Comparison of ENCODE assay signal across 1 cellular context in the genomic region with DNA sequence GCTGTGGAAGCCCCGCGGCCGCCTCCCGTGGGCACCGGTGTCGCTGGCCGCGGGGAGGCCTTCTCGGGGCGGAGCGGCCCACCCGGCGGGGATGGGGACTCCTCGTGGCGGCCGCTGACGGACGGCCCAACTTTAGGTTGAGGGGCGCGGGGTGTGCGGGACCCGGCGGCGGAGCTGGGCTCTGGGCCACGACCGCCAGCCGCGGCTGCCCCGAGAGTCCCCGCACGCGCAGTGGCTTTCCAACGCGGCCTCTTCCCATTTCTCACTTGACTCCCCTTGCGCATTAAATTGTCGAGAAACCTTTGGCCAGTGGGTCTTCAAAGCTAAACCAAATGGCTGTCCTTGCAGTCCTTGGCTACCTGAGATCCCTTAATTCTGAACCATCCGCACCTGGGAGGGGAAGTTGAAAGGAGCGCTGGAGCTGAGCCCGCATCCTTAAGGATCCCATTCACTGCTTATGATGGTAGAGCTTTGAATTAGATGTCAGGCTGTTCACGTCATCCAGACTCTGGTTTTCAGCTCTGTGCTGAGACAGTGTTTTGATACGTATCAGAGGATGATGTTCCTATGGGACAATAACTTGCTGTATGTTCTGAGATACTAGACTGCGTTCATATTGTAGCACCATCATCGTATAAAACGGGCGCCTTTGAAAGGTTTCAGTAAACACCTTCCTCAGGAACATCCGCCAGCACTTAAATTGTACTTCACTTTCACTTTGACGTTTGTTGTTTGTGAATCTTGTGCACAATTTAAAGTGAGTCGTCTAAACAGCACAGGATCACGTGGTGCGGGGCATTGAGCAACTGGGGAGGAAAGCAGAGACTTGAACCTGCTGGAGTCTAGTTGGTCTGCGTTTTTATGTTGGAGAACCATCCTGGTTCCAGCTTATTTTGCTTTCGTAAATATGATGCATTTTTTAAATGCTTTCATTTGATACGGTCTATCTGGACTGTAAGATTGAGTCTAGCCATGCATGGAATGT.
TF ChIP-seq lines count a peak whose summit lies in the region.

No MANE protein-coding gene starts in this region.

TF ChIP-seq in GM12878, 131 proteins besides CTCF, POLR2A, EP300 and RAD21 (continued from another document):
- peak; percentile 81; the same call in 1 of the 2 replicates for TF ChIP-seq MAX (IDR thresholded peaks at IDR 0.05; ENCODE audit: low read depth, low read length)
- no peak for TF ChIP-seq FOS (IDR thresholded peaks at IDR 0.05; ENCODE audit: borderline replicate concordance, extremely low read depth, insufficient read length)
- no peak for TF ChIP-seq CBX3 (IDR thresholded peaks at IDR 0.05; ENCODE audit: borderline replicate concordance, low read depth)
- peak; percentile 56; the same call in 1 of the 2 replicates for TF ChIP-seq GABPA (IDR thresholded peaks at IDR 0.05; ENCODE audit: low read depth)
- peak; percentile 26 for TF ChIP-seq SKIL (IDR thresholded peaks at IDR 0.05; ENCODE audit: low read depth, poor library complexity, severe bottlenecking)
- peak; percentile 25; the same call in 1 of the 2 replicates for TF ChIP-seq MTA2 (IDR thresholded peaks at IDR 0.05; ENCODE audit: low read depth)
- TF ChIP-seq, protein P1, sequence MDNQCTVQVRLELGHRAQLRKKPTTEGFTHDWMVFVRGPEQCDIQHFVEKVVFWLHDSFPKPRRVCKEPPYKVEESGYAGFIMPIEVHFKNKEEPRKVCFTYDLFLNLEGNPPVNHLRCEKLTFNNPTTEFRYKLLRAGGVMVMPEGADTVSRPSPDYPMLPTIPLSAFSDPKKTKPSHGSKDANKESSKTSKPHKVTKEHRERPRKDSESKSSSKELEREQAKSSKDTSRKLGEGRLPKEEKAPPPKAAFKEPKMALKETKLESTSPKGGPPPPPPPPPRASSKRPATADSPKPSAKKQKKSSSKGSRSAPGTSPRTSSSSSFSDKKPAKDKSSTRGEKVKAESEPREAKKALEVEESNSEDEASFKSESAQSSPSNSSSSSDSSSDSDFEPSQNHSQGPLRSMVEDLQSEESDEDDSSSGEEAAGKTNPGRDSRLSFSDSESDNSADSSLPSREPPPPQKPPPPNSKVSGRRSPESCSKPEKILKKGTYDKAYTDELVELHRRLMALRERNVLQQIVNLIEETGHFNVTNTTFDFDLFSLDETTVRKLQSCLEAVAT (IDR thresholded peaks at IDR 0.05), result peak; percentile 75
- no peak for TF ChIP-seq IRF3 (IDR thresholded peaks at IDR 0.05)
TF ChIP-seq in GM12878: peak in this region for 28.
